Comparison of ENCODE assay signal across 8 cellular contexts in genomic region chr11:77066229-77067023, GRCh38. TPM values are rescaled to one million over a fixed set of nuclear protein-coding genes. Genes with fewer than 3 reads are reported as not detected.
DNase-seq lines count a peak whose midpoint lies in the region; ATAC-seq and TF ChIP-seq lines count a peak whose summit lies in the region.

TSS of gene CAPN5 (plus strand) at chr11:77066971. CDS start at chr11:77084887, 17,916 bp downstream.

- H3K9me3 ChIP-seq in KOPT-K1 (ENCODE audit: insufficient read depth, low read length, poor library complexity, severe bottlenecking) (no peaks in the 10 kb centered on the region), neural progenitor cell (ENCODE audit: low read depth) (no peaks in the 10 kb centered on the region), stomach (no peaks in the 10 kb centered on the region)

- H3K27me3 Mint-ChIP-seq in neural progenitor cell (ENCODE audit: insufficient read depth, low read depth): peaks cover 10% of the 10 kb centered on the region

- peaks cover 13% of the 10 kb centered on the region for H3K4me1 ChIP-seq in neural progenitor cell
- peaks cover 13 to 54% (median 47%) of the 10 kb centered on the region in 4 donors for H3K4me1 ChIP-seq in stomach

- H3K36me3 Mint-ChIP-seq in neural progenitor cell: no peaks in the 10 kb centered on the region

- peaks cover 21% of the 10 kb centered on the region for H3K4me1 Mint-ChIP-seq in neural progenitor cell

- intact Hi-C loops in stomach (cut with DNase I; ENCODE audit: low total_unique reads): no loop called here

- H3F3A ChIP-seq in neural progenitor cell (ENCODE audit: low read depth): peaks cover 14% of the 10 kb centered on the region

- POLR2A ChIA-PET in RWPE1 (lab: Yijun Ruan, JAX; ENCODE audit: low non-redundant PET): no interaction called here

- ATAC-seq in GM21825 (IDR thresholded peaks at IDR 0.05; ENCODE audit: unreplicated experiment): peak; percentile 76

- DNase-seq in EH (ENCODE audit: low read depth): peak; percentile 93
- peak; percentile 95 for DNase-seq in RWPE1 (ENCODE audit: low spot score)
- DNase-seq in activated effector memory CD4-positive, alpha-beta T cell treated with anti-CD3 and anti-CD28 coated beads, Interleukin-2, amount 50 U/mL, for 16 hours: peak; percentile 95
- DNase-seq in fibroblast of villous mesenchyme (ENCODE audit: low read depth): peak; percentile 92
- DNase-seq in neural progenitor cell (ENCODE audit: low spot score): peak; percentile 98
- DNase-seq in stomach: peak; percentile 94

- H3K27me3 ChIP-seq in neural progenitor cell: peaks cover 10% of the 10 kb centered on the region
- H3K27me3 ChIP-seq in stomach: no peaks in the 10 kb centered on the region

- H3K79me2 ChIP-seq in neural progenitor cell (ENCODE audit: low read depth): no peaks in the 10 kb centered on the region

- H3K36me3 ChIP-seq in KOPT-K1 (ENCODE audit: insufficient read depth, low read length) (no peaks in the 10 kb centered on the region), neural progenitor cell (no peaks in the 10 kb centered on the region), stomach (no peaks in the 10 kb centered on the region)

- H3K27ac Mint-ChIP-seq in neural progenitor cell: peak within 1 kb of the TSS; percentile 66

- peak within 1 kb of the TSS; percentile 64 for H3K9ac ChIP-seq in neural progenitor cell

- peak within 1 kb of the TSS; percentile 98 for H3K4me2 ChIP-seq in neural progenitor cell

- H2AFZ ChIP-seq in neural progenitor cell (replicated peaks): peak within 1 kb of the TSS; percentile 93

- TF ChIP-seq CTCF in RWPE1 (conservative IDR thresholded peaks at IDR 0.05; ENCODE audit: low read depth) (peak; percentile 47; the same call in 1 of the 2 replicates), fibroblast of villous mesenchyme (IDR thresholded peaks at IDR 0.05; ENCODE audit: insufficient read depth, low read depth, low read length) (peak; percentile 40), neural progenitor cell (IDR thresholded peaks at IDR 0.05) (peak; percentile 50), stomach (IDR thresholded peaks at IDR 0.05) (peak in 4 of 7 experiments; percentile 22 to 30 (median 26))

- H3K27ac ChIP-seq in KOPT-K1 (ENCODE audit: low read depth, low read length, poor library complexity, severe bottlenecking) (peak within 1 kb of the TSS; percentile 45), RWPE1 (peak within 1 kb of the TSS; percentile 64), neural progenitor cell (peak within 1 kb of the TSS; percentile 65), stomach (peak within 1 kb of the TSS; percentile 82 to 95 (median 92))

- H4K20me1 ChIP-seq in neural progenitor cell (ENCODE audit: low read depth): peaks cover 3% of the 10 kb centered on the region

- H3K4me3 ChIP-seq in fibroblast of villous mesenchyme (ENCODE audit: low read depth, low read length): peak within 1 kb of the TSS; percentile 75
- H3K4me3 ChIP-seq in neural progenitor cell: peak within 1 kb of the TSS; percentile 75
- H3K4me3 ChIP-seq in stomach: peak within 1 kb of the TSS; percentile 70 to 81 (median 74)

- peaks cover 2% of the 10 kb centered on the region for H3K9me3 Mint-ChIP-seq in neural progenitor cell

- 1 to 3% (median 2%) methylated on average over 25 to 67 of the region's 67 CpGs for WGBS in stomach, 5 donors

- peak in 1 of 4 donors; percentile 18 for TF ChIP-seq POLR2A in stomach (IDR thresholded peaks at IDR 0.05)

- CTCF ChIA-PET in RWPE1 (lab: Yijun Ruan, JAX): interaction anchor here (0.6 to 1.4 kb wide), 4 partner anchors 11 to 29 kb away, joined by 3 to 4 read pairs (median 4); no protein-coding TSS in a partner anchor

- TF ChIP-seq EP300 in stomach (IDR thresholded peaks at IDR 0.05): no peak

- peak within 1 kb of the TSS; percentile 91 for H3K4me3 Mint-ChIP-seq in neural progenitor cell

RNA-seq across cellular contexts. Expression of gene CAPN5, which starts in this region (rescaled TPM):
- total RNA-seq in fibroblast of villous mesenchyme: 14.7 and 21.6 TPM in 2 replicates
- total RNA-seq in neural progenitor cell (ENCODE audit: low replicate concordance): 7.4 and 9.6 TPM in 2 replicates
- 100 to 1,000 TPM in 2 of 5 donors, 10 to 100 TPM in 3; 36.4 to 110 (median 86.2) TPM for total RNA-seq in stomach
- 10 to 100 TPM; 10.0 to 53.0 (median 21.7) TPM for polyA plus RNA-seq in stomach

Comparison
In these comparisons a context has a peak if more than half of its experiments do, and no peak if none do; other contexts are left out.
1. Peak in every context shown above with its lines: DNase-seq, ATAC-seq, H3K4me3 ChIP-seq and H3K27ac ChIP-seq.